Comparison of ENCODE assay signal across 1 cellular context in genomic region chr9:373759-374206, GRCh38.
A peak's percentile ranks its signal among the peaks of the same experiment; 100 is the strongest.
TF ChIP-seq lines count a peak whose summit lies in the region.

No MANE protein-coding gene starts in this region.

TF ChIP-seq in K562, 482 proteins besides CTCF, POLR2A, EP300 and RAD21 (continued from another document and continues in another):
- TF ChIP-seq TSC22D4 (tag; IDR thresholded peaks at IDR 0.05): no peak
- TF ChIP-seq ADNP (tag; IDR thresholded peaks at IDR 0.05): 0 out of 2 replicates have a peak, but pooled peaks have one; percentile 50
- peak; percentile 88 for TF ChIP-seq CBFA2T3 (IDR thresholded peaks at IDR 0.05)
- TF ChIP-seq SIN3B (IDR thresholded peaks at IDR 0.05; ENCODE audit: low read depth): no peak
- no peak for TF ChIP-seq ZNF134 (CRISPR knock-in tag; conservative IDR thresholded peaks at IDR 0.05)
- no peak for TF ChIP-seq SFPQ (IDR thresholded peaks at IDR 0.05; ENCODE audit: low read depth, low read length)
- no peak for TF ChIP-seq ZNF589 (CRISPR knock-in tag; IDR thresholded peaks at IDR 0.05; ENCODE audit: low read depth)
- no peak for TF ChIP-seq NFYB (IDR thresholded peaks at IDR 0.05; ENCODE audit: extremely low read depth, insufficient read length)
- no peak; the same call in 1 of the 2 replicates for TF ChIP-seq GATA2 (CRISPR knock-in tag; IDR thresholded peaks at IDR 0.05)
- no peak for TF ChIP-seq ARHGAP35 (IDR thresholded peaks at IDR 0.05; ENCODE audit: partially characterized antibody)
- TF ChIP-seq STAT5A (IDR thresholded peaks at IDR 0.05; ENCODE audit: borderline replicate concordance, low read length): peak; percentile 92
- no peak for TF ChIP-seq POLR3G (IDR thresholded peaks at IDR 0.05; ENCODE audit: extremely low read depth, insufficient read length, insufficient replicate concordance)
- peak; percentile 26; the same call in 1 of the 2 replicates for TF ChIP-seq CC2D1A (IDR thresholded peaks at IDR 0.05)
- no peak for TF ChIP-seq ZNF347 (CRISPR knock-in tag; IDR thresholded peaks at IDR 0.05; ENCODE audit: low read depth)
- TF ChIP-seq MEF2A (IDR thresholded peaks at IDR 0.05; ENCODE audit: control insufficient read depth, low read depth, low read length): no peak
- TF ChIP-seq DPF2 (IDR thresholded peaks at IDR 0.05): 0 out of 2 replicates have a peak, but pooled peaks have one; percentile 22
- no peak for TF ChIP-seq PTBP1 (IDR thresholded peaks at IDR 0.05; ENCODE audit: low read depth, low read length)
- no peak for TF ChIP-seq PRMT5 (CRISPR knock-in tag; IDR thresholded peaks at IDR 0.05)
- 0 out of 2 replicates have a peak, but pooled peaks have one; percentile 31 for TF ChIP-seq CTBP1 (IDR thresholded peaks at IDR 0.05; ENCODE audit: borderline replicate concordance)
- TF ChIP-seq ETV5 (CRISPR knock-in tag; IDR thresholded peaks at IDR 0.05; ENCODE audit: low read depth): no peak
- peak in 1 of 2 experiments; percentile 96; a peak in 2 of 4 replicates for TF ChIP-seq HDAC1 (IDR thresholded peaks at IDR 0.05)
- TF ChIP-seq ZNF444 (CRISPR knock-in tag; IDR thresholded peaks at IDR 0.05): no peak
- TF ChIP-seq ILF3 (IDR thresholded peaks at IDR 0.05; ENCODE audit: borderline replicate concordance): no peak
- no peak for TF ChIP-seq COPS2 (conservative IDR thresholded peaks at IDR 0.05)
- no peak for TF ChIP-seq IRF9 (tag; IDR thresholded peaks at IDR 0.05)
- peak; percentile 99 for TF ChIP-seq HDAC2 (IDR thresholded peaks at IDR 0.05)
- peak; percentile 76 for TF ChIP-seq TEAD4 (IDR thresholded peaks at IDR 0.05; ENCODE audit: low read length)
- no peak for TF ChIP-seq TEAD4 (CRISPR knock-in tag; IDR thresholded peaks at IDR 0.05; ENCODE audit: borderline replicate concordance)
- TF ChIP-seq ATF4 (CRISPR knock-in tag; IDR thresholded peaks at IDR 0.05): no peak
- no peak for TF ChIP-seq PYGO2 (tag; IDR thresholded peaks at IDR 0.05)
- TF ChIP-seq IRF1 (CRISPR knock-in tag; IDR thresholded peaks at IDR 0.05; ENCODE audit: borderline replicate concordance): no peak
- TF ChIP-seq MIER1 (IDR thresholded peaks at IDR 0.05; ENCODE audit: low read depth): no peak
- no peak for TF ChIP-seq TCFL5 (CRISPR knock-in tag; conservative IDR thresholded peaks at IDR 0.05)
- TF ChIP-seq MECOM (CRISPR knock-in tag; IDR thresholded peaks at IDR 0.05): no peak
- no peak for TF ChIP-seq ZKSCAN8 (CRISPR knock-in tag; IDR thresholded peaks at IDR 0.05)
- no peak for TF ChIP-seq KLF16 (IDR thresholded peaks at IDR 0.05)
- TF ChIP-seq ZBTB2 (IDR thresholded peaks at IDR 0.05): no peak
- TF ChIP-seq FOXA1 (IDR thresholded peaks at IDR 0.05; ENCODE audit: borderline replicate concordance): no peak
- no peak for TF ChIP-seq JUND (IDR thresholded peaks at IDR 0.05; ENCODE audit: borderline replicate concordance, low read depth, low read length)
- TF ChIP-seq JUND (tag; IDR thresholded peaks at IDR 0.05; ENCODE audit: borderline replicate concordance, low read depth, low read length): no peak
- no peak for TF ChIP-seq LEF1 (IDR thresholded peaks at IDR 0.05)
- no peak for TF ChIP-seq PATZ1 (CRISPR knock-in tag; IDR thresholded peaks at IDR 0.05; ENCODE audit: borderline replicate concordance)
- TF ChIP-seq NUFIP1 (IDR thresholded peaks at IDR 0.05; ENCODE audit: partially characterized antibody): no peak
- no peak for TF ChIP-seq MTF1 (CRISPR knock-in tag; IDR thresholded peaks at IDR 0.05; ENCODE audit: borderline replicate concordance)
- TF ChIP-seq ARID1B (IDR thresholded peaks at IDR 0.05): peak; percentile 86
- TF ChIP-seq RERE (CRISPR knock-in tag; IDR thresholded peaks at IDR 0.05; ENCODE audit: borderline replicate concordance): no peak
- TF ChIP-seq SREBF2 (CRISPR knock-in tag; IDR thresholded peaks at IDR 0.05): no peak
- TF ChIP-seq BDP1 (IDR thresholded peaks at IDR 0.05; ENCODE audit: insufficient read depth, insufficient read length): no peak
- TF ChIP-seq XRCC5 (IDR thresholded peaks at IDR 0.05; ENCODE audit: low read depth, low read length): no peak
- no peak for TF ChIP-seq TARDBP (IDR thresholded peaks at IDR 0.05)
- no peak for TF ChIP-seq CREBBP (IDR thresholded peaks at IDR 0.05; ENCODE audit: low read depth, low read length)
- TF ChIP-seq ZC3H8 (IDR thresholded peaks at IDR 0.05): no peak
- TF ChIP-seq ZNF551 (CRISPR knock-in tag; IDR thresholded peaks at IDR 0.05): no peak
- no peak for TF ChIP-seq USF1 (CRISPR knock-in tag; IDR thresholded peaks at IDR 0.05)
- TF ChIP-seq CBX2 (IDR thresholded peaks at IDR 0.05; ENCODE audit: insufficient read depth, low read length, poor library complexity, severe bottlenecking): no peak
- TF ChIP-seq BRD9 (IDR thresholded peaks at IDR 0.05; ENCODE audit: low read depth, partially characterized antibody): no peak
- TF ChIP-seq ETV1 (tag; conservative IDR thresholded peaks at IDR 0.05; ENCODE audit: low read depth): no peak
- TF ChIP-seq PURB (CRISPR knock-in tag; IDR thresholded peaks at IDR 0.05; ENCODE audit: low read depth): no peak
- no peak for TF ChIP-seq RFX5 (IDR thresholded peaks at IDR 0.05; ENCODE audit: low read depth, low read length)
- peak; percentile 59 for TF ChIP-seq NCOR1 (IDR thresholded peaks at IDR 0.05)
- no peak for TF ChIP-seq HNRNPK (IDR thresholded peaks at IDR 0.05; ENCODE audit: low read depth, low read length, poor library complexity, severe bottlenecking)
- peak; percentile 32; the same call in 1 of the 2 replicates for TF ChIP-seq CXXC5 (CRISPR knock-in tag; IDR thresholded peaks at IDR 0.05)
- no peak for TF ChIP-seq DNMT1 (IDR thresholded peaks at IDR 0.05)
- TF ChIP-seq ZNF277 (CRISPR knock-in tag; IDR thresholded peaks at IDR 0.05; ENCODE audit: borderline replicate concordance): no peak
- no peak for TF ChIP-seq PTTG1 (tag; IDR thresholded peaks at IDR 0.05; ENCODE audit: low read depth)
- TF ChIP-seq ZNF3 (CRISPR knock-in tag; IDR thresholded peaks at IDR 0.05): no peak
